12 cellular contexts compared by ENCODE assay signal in the genomic region with DNA sequence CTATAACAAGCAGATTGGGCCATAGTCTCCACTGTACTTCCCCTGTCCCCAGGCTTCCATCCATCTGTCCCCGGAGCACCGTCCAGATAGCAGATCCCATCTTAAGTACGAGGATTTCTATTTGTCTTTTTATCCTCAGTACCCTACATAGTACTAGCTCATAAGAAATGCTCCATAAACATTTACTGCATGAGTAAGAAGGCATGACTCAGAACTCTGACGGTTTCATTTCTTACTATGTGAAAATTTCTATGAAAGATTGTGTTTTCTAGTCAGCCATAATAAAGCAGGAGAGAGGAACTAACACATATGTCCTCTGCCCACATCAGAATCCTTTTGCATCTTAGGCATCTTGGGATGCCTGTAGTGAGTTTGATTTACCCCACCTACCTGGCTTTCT. TPM values are rescaled to one million over a fixed set of nuclear protein-coding genes. Genes with fewer than 3 reads are reported as not detected.
DNase-seq lines count a peak whose midpoint lies in the region; ATAC-seq, FAIRE-seq and TF ChIP-seq lines count a peak whose summit lies in the region.
"Had no signal": no experiment of that assay in that cellular context is flagged by ENCODE, and none has a peak within 500 bp of the region (broad histone marks: within the 10 kb centered on the region; RNA-seq: fewer than 3 reads in every experiment).

No MANE protein-coding gene starts in this region.

- no peaks in the 10 kb centered on the region for H3K79me2 ChIP-seq in ACC112 (ENCODE audit: control insufficient read depth, insufficient read depth, low read length, unreplicated experiment)

- H3K4me1 ChIP-seq in ACC112 (ENCODE audit: control insufficient read depth, insufficient read depth, low read length, unreplicated experiment): peaks cover 21% of the 10 kb centered on the region
- H3K4me1 ChIP-seq: pancreas, upper lobe of right lung had no signal

- TF ChIP-seq POLR2A in GM12892 (IDR thresholded peaks at IDR 0.05; ENCODE audit: low read depth, low read length): no peak

- H3K36me3 ChIP-seq in ACC112 (ENCODE audit: insufficient read depth, low read length): peaks cover 58% of the 10 kb centered on the region

- ATAC-seq in GM19035 (IDR thresholded peaks at IDR 0.05; ENCODE audit: unreplicated experiment): no peak
- ATAC-seq: left colon, upper lobe of right lung had no signal

- FAIRE-seq in GM12892 (lab: Jason Lieb, UNC): no peak
- FAIRE-seq: endometrium, pancreas had no signal

- H2AFZ ChIP-seq in ACC112 (ENCODE audit: low read length, unreplicated experiment): no peak overlapping the region

- peak overlapping the region; percentile 99 for H3K27ac ChIP-seq in ACC112 (ENCODE audit: low read depth, low read length)
- H3K27ac ChIP-seq: pancreas, upper lobe of right lung had no signal

- DNase-seq in GM04503 (ENCODE audit: low read depth) (peak; percentile 51), amniotic stem cell (lab: John Stamatoyannopoulos, UW) (peak; percentile 54), hepatic stellate cell (ENCODE audit: low spot score) (peak; percentile 16), inferior parietal cortex (ENCODE audit: extremely low spot score) (no peak), GM12892 (ENCODE audit: insufficient read length) (no peak), SHP77 (lab: John Stamatoyannopoulos, UW) (no peak)
- DNase-seq: left colon, pancreas, upper lobe of right lung had no signal

- H3K4me3 ChIP-seq in ACC112 (ENCODE audit: low read depth, low read length): peak overlapping the region; percentile 57; the same call in 1 of the 2 replicates
- H3K4me3 ChIP-seq: pancreas, upper lobe of right lung had no signal

- no peaks in the 10 kb centered on the region for H3K27me3 ChIP-seq in ACC112 (ENCODE audit: insufficient read depth, low read length)
- H3K27me3 ChIP-seq: pancreas, upper lobe of right lung had no signal

RNA-seq across cellular contexts. Expression of a gene that starts 49.5 kb away (rescaled TPM):
- 40.2 TPM for polyA plus RNA-seq in GM12892 (2012; ENCODE audit: missing spikeins)

Comparison
In these comparisons a context has a peak if more than half of its experiments do, and no peak if none do; other contexts are left out.
1. DNase-seq: peak in GM04503 (single experiment), amniotic stem cell (single experiment) and hepatic stellate cell (single experiment); none in inferior parietal cortex (single experiment), GM12892 (single experiment) and SHP77 (0 of 2).